In the genomic region with DNA sequence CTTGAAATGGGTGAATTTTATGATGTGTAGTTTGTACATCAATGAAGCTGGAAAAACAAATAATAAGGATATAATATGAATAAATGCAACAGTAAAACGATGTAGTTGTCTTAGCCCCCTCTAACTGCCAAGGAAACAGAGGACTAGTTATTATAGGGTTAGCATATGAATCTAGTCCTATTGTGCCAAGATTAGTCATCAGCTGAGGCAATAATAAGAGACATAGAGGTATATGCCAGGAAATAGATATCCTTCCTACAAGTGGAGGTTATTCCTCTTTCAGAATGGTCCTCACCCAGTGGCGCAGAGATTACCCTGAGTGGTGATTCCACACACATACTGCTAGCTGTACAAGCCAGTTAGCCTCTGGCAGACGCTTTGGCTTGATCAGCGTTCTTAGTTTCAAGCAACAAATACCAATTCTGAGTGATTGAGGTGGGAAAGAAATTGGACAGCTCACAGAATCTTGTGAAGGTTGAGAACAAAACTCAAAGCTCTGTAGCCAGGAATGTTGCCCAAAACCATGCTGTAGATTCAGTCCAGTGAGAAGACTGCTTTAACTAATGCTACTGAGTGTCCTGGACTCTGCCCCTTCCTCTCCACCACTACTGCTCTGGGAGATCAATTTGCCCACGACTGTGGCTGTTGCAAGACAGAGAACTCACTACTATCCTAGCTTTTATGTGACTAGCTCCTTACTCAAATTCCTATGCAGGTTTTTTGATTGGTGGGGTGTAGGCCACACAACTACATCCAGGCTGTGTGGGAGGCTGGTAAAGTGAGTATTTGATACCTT, we compare ENCODE assay signal across 1 cellular context.
TF ChIP-seq lines count a peak whose summit lies in the region.

No MANE protein-coding gene starts in this region.

TF ChIP-seq in HepG2, 621 proteins besides CTCF, POLR2A, EP300 and RAD21:
- no peak for TF ChIP-seq KMT2B (CRISPR knock-in tag; IDR thresholded peaks at IDR 0.05)
- TF ChIP-seq HNF4A (CRISPR knock-in tag; IDR thresholded peaks at IDR 0.05) = peak; percentile 14; the same call in 1 of the 2 replicates
- TF ChIP-seq HNRNPH1 (optimal IDR thresholded peaks at IDR 0.05; ENCODE audit: low read depth, low read length) = no peak
- TF ChIP-seq, protein P1, sequence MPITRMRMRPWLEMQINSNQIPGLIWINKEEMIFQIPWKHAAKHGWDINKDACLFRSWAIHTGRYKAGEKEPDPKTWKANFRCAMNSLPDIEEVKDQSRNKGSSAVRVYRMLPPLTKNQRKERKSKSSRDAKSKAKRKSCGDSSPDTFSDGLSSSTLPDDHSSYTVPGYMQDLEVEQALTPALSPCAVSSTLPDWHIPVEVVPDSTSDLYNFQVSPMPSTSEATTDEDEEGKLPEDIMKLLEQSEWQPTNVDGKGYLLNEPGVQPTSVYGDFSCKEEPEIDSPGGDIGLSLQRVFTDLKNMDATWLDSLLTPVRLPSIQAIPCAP (CRISPR knock-in tag; IDR thresholded peaks at IDR 0.05; ENCODE audit: low read depth) = no peak
- TF ChIP-seq EZH2 (conservative IDR thresholded peaks at IDR 0.05; ENCODE audit: low read depth, low read length) = no peak
- TF ChIP-seq MBD4 (IDR thresholded peaks at IDR 0.05; ENCODE audit: borderline replicate concordance, low read length) = no peak
- no peak for TF ChIP-seq FOXA1 (IDR thresholded peaks at IDR 0.05)
- no peak for TF ChIP-seq FOXA1 (CRISPR knock-in tag; IDR thresholded peaks at IDR 0.05)
- no peak for TF ChIP-seq DR1 (CRISPR knock-in tag; IDR thresholded peaks at IDR 0.05)
